In genomic region chr15:44289352-44289790, GRCh38 we compare ENCODE assay signal across 8 cellular contexts. TPM values are rescaled to one million over a fixed set of nuclear protein-coding genes. Genes with fewer than 3 reads are reported as not detected.
DNase-seq lines count a peak whose midpoint lies in the region; ATAC-seq, FAIRE-seq and TF ChIP-seq lines count a peak whose summit lies in the region.

No MANE protein-coding gene starts in this region.

- no peaks in the 10 kb centered on the region for H3K9me2 ChIP-seq in OCI-LY1 (ENCODE audit: low read depth, low read length)

- peak overlapping the region; percentile 83 for H3K9ac ChIP-seq in OCI-LY1 (ENCODE audit: low read length)
- H3K9ac ChIP-seq in parathyroid adenoma = peak overlapping the region; percentile 37

- peak; percentile 33 for FAIRE-seq in GM12892 (lab: Jason Lieb, UNC)

- 0 out of 2 replicates have a peak, but pooled peaks cover 7% of the 10 kb centered on the region for H3K36me3 ChIP-seq in OCI-LY1 (ENCODE audit: insufficient read depth, low read length)
- no peaks in the 10 kb centered on the region for H3K36me3 ChIP-seq in parathyroid adenoma (ENCODE audit: control insufficient read depth, insufficient read depth, low read length)

- H3K4me1 ChIP-seq in OCI-LY1 (ENCODE audit: insufficient read depth, low read length, severe bottlenecking) = peaks cover 36% of the 10 kb centered on the region
- H3K4me1 ChIP-seq in parathyroid adenoma = peaks cover 4% of the 10 kb centered on the region

- peaks cover 8% of the 10 kb centered on the region for H3K36me3 Mint-ChIP-seq in endothelial cell (ENCODE audit: low read depth, unreplicated experiment)

- no peaks in the 10 kb centered on the region for H4K20me1 ChIP-seq in OCI-LY1 (ENCODE audit: insufficient read depth, low read length)

- H3K27ac Mint-ChIP-seq in endothelial cell (ENCODE audit: unreplicated experiment) = peak overlapping the region; percentile 67

- peak overlapping the region; percentile 93 for H3K4me3 Mint-ChIP-seq in endothelial cell (ENCODE audit: unreplicated experiment)

- H3K27me3 Mint-ChIP-seq in endothelial cell (ENCODE audit: unreplicated experiment) = peaks cover 4% of the 10 kb centered on the region

- H3K9me3 Mint-ChIP-seq in endothelial cell (ENCODE audit: unreplicated experiment) = no peaks in the 10 kb centered on the region

- TF ChIP-seq CTCF in OCI-LY1 (IDR thresholded peaks at IDR 0.05; ENCODE audit: low read length) = no peak
- no peak for TF ChIP-seq CTCF in endothelial cell (IDR thresholded peaks at IDR 0.05; ENCODE audit: unreplicated experiment)
- TF ChIP-seq CTCF in parathyroid adenoma (IDR thresholded peaks at IDR 0.05) = no peak

- H2AFZ ChIP-seq in OCI-LY1 (ENCODE audit: low read length) (peak overlapping the region; percentile 30), parathyroid adenoma (peak overlapping the region; percentile 87)

- ATAC-seq in HG03342 (IDR thresholded peaks at IDR 0.05; ENCODE audit: unreplicated experiment) = no peak

- H3K27ac ChIP-seq in OCI-LY1 (ENCODE audit: low read depth, low read length, poor library complexity, severe bottlenecking) (peak overlapping the region; percentile 80), parathyroid adenoma (peak overlapping the region; percentile 97)

- no peaks in the 10 kb centered on the region for H3F3A ChIP-seq in OCI-LY1 (ENCODE audit: insufficient read depth, low read length)

- DNase-seq in GM12892 (ENCODE audit: insufficient read length) (no peak), endothelial cell (ENCODE audit: low spot score) (no peak), dedifferentiated amniotic fluid mesenchymal stem cell (ENCODE audit: extremely low spot score) (no peak), OCI-M2 (lab: John Stamatoyannopoulos, UW; ENCODE audit: unreplicated experiment) (no peak)
- DNase-seq in stimulated activated CD4-positive, alpha-beta T cell treated with anti-CD3 and anti-CD28 coated beads, Interleukin-4, amount 100 ng/mL, for 4 hours = no peak

- H3K79me2 ChIP-seq in OCI-LY1 (ENCODE audit: insufficient read depth, low read length) (peaks cover 20% of the 10 kb centered on the region), parathyroid adenoma (peaks cover 5% of the 10 kb centered on the region)

- H3K9me3 ChIP-seq in OCI-LY1 (ENCODE audit: low read length) (no peaks in the 10 kb centered on the region), parathyroid adenoma (ENCODE audit: control insufficient read depth, low read length) (no peaks in the 10 kb centered on the region)

- H3K4me2 ChIP-seq in OCI-LY1 (ENCODE audit: low read length) (peak overlapping the region; percentile 88), parathyroid adenoma (ENCODE audit: low read length) (peak overlapping the region; percentile 72)

- no peaks in the 10 kb centered on the region for H3K27me3 ChIP-seq in OCI-LY1 (ENCODE audit: insufficient read depth, low read length)
- no peaks in the 10 kb centered on the region for H3K27me3 ChIP-seq in parathyroid adenoma (ENCODE audit: control insufficient read depth, insufficient read depth, low read length)

- peak overlapping the region; percentile 89 for H3K4me3 ChIP-seq in OCI-LY1 (ENCODE audit: low read depth, low read length, poor library complexity, severe bottlenecking)
- H3K4me3 ChIP-seq in parathyroid adenoma (ENCODE audit: low read depth, low read length) = peak overlapping the region; percentile 99

- peaks cover 23% of the 10 kb centered on the region for H3K4me1 Mint-ChIP-seq in endothelial cell (ENCODE audit: unreplicated experiment)

- TF ChIP-seq POLR2A in GM12892 (IDR thresholded peaks at IDR 0.05; ENCODE audit: low read depth, low read length) = no peak

RNA-seq across cellular contexts. Expression of gene GOLM2, which starts 0.9 kb away (rescaled TPM):
- polyA plus RNA-seq in GM12892 (2012; ENCODE audit: missing spikeins) = 30.4 TPM
- 35.8 TPM for total RNA-seq in endothelial cell (ENCODE audit: unreplicated experiment)
